In the genomic region with DNA sequence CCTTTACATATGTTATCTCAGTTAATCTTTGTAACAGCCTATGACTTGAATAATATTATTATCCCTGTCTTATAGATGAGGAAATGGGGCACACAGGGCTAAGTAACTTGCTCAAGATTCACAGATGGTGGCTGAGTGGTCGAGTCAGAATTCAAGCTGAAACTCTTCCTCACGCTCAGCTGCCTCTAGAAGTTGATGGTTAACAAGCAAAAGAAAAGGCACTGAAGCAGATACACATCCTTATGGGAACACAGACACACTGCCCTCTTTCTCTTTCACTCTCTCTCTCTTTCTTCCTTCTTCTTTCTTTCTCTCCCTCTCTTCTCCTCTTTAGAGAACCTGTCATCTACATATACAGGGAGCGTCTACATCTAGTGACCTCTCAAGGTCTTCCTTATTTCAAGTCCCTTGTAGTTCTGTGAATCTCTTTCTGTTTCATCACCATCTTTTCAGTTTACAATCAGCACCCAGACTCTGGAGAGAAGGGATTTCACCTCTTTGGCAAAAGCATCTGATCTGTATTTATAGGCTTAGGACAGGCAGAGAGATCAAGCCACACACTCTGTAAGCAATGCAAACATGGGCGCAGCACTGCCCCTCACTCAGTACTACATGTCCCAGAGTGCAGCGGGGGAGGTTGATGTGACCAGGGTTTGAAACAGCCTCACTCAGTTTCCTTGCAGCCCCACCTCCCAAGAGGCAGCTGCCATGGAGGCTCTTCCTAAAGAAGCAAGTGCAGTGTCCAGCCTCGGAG, we compare ENCODE assay signal across 10 cellular contexts.
DNase-seq lines count a peak whose midpoint lies in the region; ATAC-seq and TF ChIP-seq lines count a peak whose summit lies in the region.
"Had no signal": no experiment of that assay in that cellular context is flagged by ENCODE, and none has a peak within 500 bp of the region (broad histone marks: within the 10 kb centered on the region; RNA-seq: fewer than 3 reads in every experiment).

No MANE protein-coding gene starts in this region.

- H3K36me3 ChIP-seq in OCI-LY3 (replicated peaks; ENCODE audit: low read depth, low read length): no peaks in the 10 kb centered on the region
- H3K36me3 ChIP-seq: brain microvascular endothelial cell had no signal

- ATAC-seq in HG02759 (IDR thresholded peaks at IDR 0.05; ENCODE audit: unreplicated experiment): peak; percentile 81

- no peak for TF ChIP-seq CTCF in OCI-LY3 (IDR thresholded peaks at IDR 0.05; ENCODE audit: low read depth, low read length)

- H2AFZ ChIP-seq in OCI-LY3 (ENCODE audit: low read depth, low read length): peak overlapping the region; percentile 43; the same call in 1 of the 2 replicates

- DNase-seq in T-helper 1 cell (no peak), retina (peak; percentile 73), H4 (ENCODE audit: low spot score) (no peak), KBM-7 (no peak), activated T-cell treated with anti-CD3 and anti-CD28 coated beads for 4 hours (no peak)
- DNase-seq: brain microvascular endothelial cell; stimulated activated CD4-positive, alpha-beta T cell treated with anti-CD3 and anti-CD28 coated beads, Interleukin-4, amount 100 ng/mL, for 24 hours had no signal

- peaks cover 26% of the 10 kb centered on the region for H3K4me1 ChIP-seq in OCI-LY3 (ENCODE audit: low read length)

- no peaks in the 10 kb centered on the region for H3K79me2 ChIP-seq in OCI-LY3 (ENCODE audit: low read length)

- no peaks in the 10 kb centered on the region for H3K27me3 Mint-ChIP-seq in T-helper 1 cell treated with Interleukin-12 subunit alpha and Interleukin-12 subunit beta and Interleukin-4 antibody, amounts not matched to agents 30 μg/mL and 1 μg/mL, for 36 hours (ENCODE audit: low read depth)

- H3K4me3 ChIP-seq in OCI-LY3 (ENCODE audit: low read length): peak overlapping the region; percentile 55

- peaks cover 3% of the 10 kb centered on the region; the same call in 1 of the 2 replicates for H4K20me1 ChIP-seq in OCI-LY3 (ENCODE audit: insufficient read depth, low read length)

- in situ Hi-C loops in KBM-7 (cut with MboI; ENCODE audit: low pct_unique_long_range_greater_than_20kb, low sequenced_read_pairs): no loop called here

- no peaks in the 10 kb centered on the region for H3K27me3 ChIP-seq in OCI-LY3 (ENCODE audit: low read depth, low read length)
- H3K27me3 ChIP-seq: brain microvascular endothelial cell had no signal

- H3K27ac Mint-ChIP-seq in T-helper 1 cell treated with Interleukin-12 subunit alpha and Interleukin-12 subunit beta and Interleukin-4 antibody, amounts not matched to agents 30 μg/mL and 1 μg/mL, for 36 hours: peak overlapping the region; percentile 79

- H3K4me1 Mint-ChIP-seq in T-helper 1 cell treated with Interleukin-12 subunit alpha and Interleukin-12 subunit beta and Interleukin-4 antibody, amounts not matched to agents 30 μg/mL and 1 μg/mL, for 36 hours (ENCODE audit: low read depth): peaks cover 50% of the 10 kb centered on the region

- H3K4me2 ChIP-seq in OCI-LY3 (ENCODE audit: low read length): peak overlapping the region; percentile 76

- no peaks in the 10 kb centered on the region for H3K9me3 Mint-ChIP-seq in T-helper 1 cell treated with Interleukin-12 subunit alpha and Interleukin-12 subunit beta and Interleukin-4 antibody, amounts not matched to agents 30 μg/mL and 1 μg/mL, for 36 hours

- peaks cover 22% of the 10 kb centered on the region for H3K36me3 Mint-ChIP-seq in T-helper 1 cell treated with Interleukin-12 subunit alpha and Interleukin-12 subunit beta and Interleukin-4 antibody, amounts not matched to agents 30 μg/mL and 1 μg/mL, for 36 hours (ENCODE audit: low read depth)

- peak overlapping the region; percentile 49 for H3K27ac ChIP-seq in OCI-LY3 (ENCODE audit: low read length)
- H3K27ac ChIP-seq: brain microvascular endothelial cell had no signal

- peak overlapping the region; percentile 17; the same call in 1 of the 2 replicates for H3K9ac ChIP-seq in OCI-LY3 (ENCODE audit: low read length)

- H3K9me3 ChIP-seq in OCI-LY3 (ENCODE audit: insufficient read depth, low read length): no peaks in the 10 kb centered on the region

- peak overlapping the region; percentile 3 for H3K4me3 Mint-ChIP-seq in T-helper 1 cell treated with Interleukin-12 subunit alpha and Interleukin-12 subunit beta and Interleukin-4 antibody, amounts not matched to agents 30 μg/mL and 1 μg/mL, for 36 hours
